22 cellular contexts compared by ENCODE assay signal in the genomic region with DNA sequence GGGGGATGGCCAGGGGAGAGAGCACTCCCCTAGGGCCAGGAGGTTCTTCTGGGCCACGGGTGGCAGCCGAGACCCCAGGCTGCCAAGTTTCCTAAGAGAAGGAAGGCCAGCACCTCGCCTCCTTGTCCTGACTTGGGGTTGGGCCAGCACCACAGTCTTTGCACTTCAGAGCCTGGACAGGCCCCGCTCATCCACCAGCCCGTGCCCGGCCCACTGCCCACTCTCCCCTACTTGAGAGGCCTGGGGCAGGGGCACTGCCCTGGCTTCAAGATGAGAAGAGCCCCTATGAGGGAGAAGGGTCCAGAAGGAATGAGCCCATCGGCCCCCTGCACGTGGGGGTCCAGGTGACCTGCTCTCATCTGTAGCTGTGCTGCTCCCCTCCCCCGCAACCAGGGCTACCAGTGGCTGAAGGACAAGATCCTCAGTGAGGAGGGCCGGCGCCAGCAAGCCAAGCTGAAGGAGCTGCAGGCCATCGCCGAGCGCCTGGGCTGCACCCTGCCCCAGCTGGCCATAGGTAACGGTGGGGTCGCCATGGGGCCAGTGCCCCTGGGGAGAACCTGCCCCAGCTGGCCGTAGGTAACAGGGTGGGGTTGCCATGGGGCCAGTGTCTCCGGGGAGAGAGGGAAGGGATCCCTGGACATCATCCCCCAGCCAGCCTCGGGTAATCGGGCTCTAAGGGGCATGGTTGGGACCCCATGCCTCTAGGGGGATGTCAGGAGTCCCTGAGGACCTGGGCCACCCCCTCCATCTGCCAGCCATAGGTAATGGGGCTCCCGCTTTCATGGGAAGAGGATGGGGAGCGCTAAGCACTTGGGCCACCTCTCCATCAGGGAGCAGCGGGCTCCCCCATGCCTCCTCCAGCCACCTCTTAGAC. TPM values are rescaled to one million over a fixed set of nuclear protein-coding genes. Genes with fewer than 3 reads are reported as not detected.
A peak's percentile ranks its signal among the peaks of the same experiment; 100 is the strongest.
DNase-seq lines count a peak whose midpoint lies in the region; ATAC-seq and TF ChIP-seq lines count a peak whose summit lies in the region.
"Had no signal": no experiment of that assay in that cellular context is flagged by ENCODE, and none has a peak within 500 bp of the region (broad histone marks: within the 10 kb centered on the region; RNA-seq: fewer than 3 reads in every experiment).

No MANE protein-coding gene starts in this region.

- dilution Hi-C loops in mammary epithelial cell (cut with HindIII; ENCODE audit: low sequenced_read_pairs), result no loop called here

- H3K9me3 ChIP-seq in neuronal stem cell (replicated peaks in 1 of 2; ENCODE audit: control insufficient read depth in 2 of 2, insufficient read depth in 1 of 2, low read depth in 1 of 2, low read length in 2 of 2) (no peaks in the 10 kb centered on the region), mammary epithelial cell (replicated peaks; ENCODE audit: insufficient read depth, low read length) (no peaks in the 10 kb centered on the region)
- H3K9me3 ChIP-seq: A549 had no signal

- H3K18ac ChIP-seq in neuronal stem cell (ENCODE audit: low read length), result peak overlapping the region; percentile 64

- H3K36me3 Mint-ChIP-seq in chondrocyte (ENCODE audit: low read depth), result peaks cover 2% of the 10 kb centered on the region

- no peaks in the 10 kb centered on the region for H4K20me1 ChIP-seq in mammary epithelial cell (ENCODE audit: insufficient read depth, low read length)

- H3K4me1 ChIP-seq in neuronal stem cell (ENCODE audit: control insufficient read depth in 2 of 2, insufficient read depth in 1 of 2, low read depth in 1 of 2, low read length in 2 of 2) (peaks cover 0 to 15% of the 10 kb centered on the region in 2 donors), mammary epithelial cell (ENCODE audit: insufficient read depth, low read length) (no peaks in the 10 kb centered on the region)
- H3K4me1 ChIP-seq: A549 had no signal

- no peak overlapping the region for H3K4ac ChIP-seq in neuronal stem cell (ENCODE audit: low read length)

- peak overlapping the region; percentile 41 for H2BK12ac ChIP-seq in neuronal stem cell (ENCODE audit: low read length)

- peaks cover 1% of the 10 kb centered on the region for H3K79me1 ChIP-seq in neuronal stem cell (ENCODE audit: low read depth, low read length)

- TF ChIP-seq CTCF in chondrocyte (IDR thresholded peaks at IDR 0.05) (no peak), mammary epithelial cell (conservative IDR thresholded peaks at IDR 0.05 in 1 of 2, IDR thresholded peaks at IDR 0.05 in 1 of 2; ENCODE audit: extremely low read depth in 1 of 2, insufficient read depth in 1 of 2, low read depth in 1 of 2, low read length in 2 of 2) (no peak)

- H3K36me3 ChIP-seq in neuronal stem cell (replicated peaks in 1 of 2; ENCODE audit: control insufficient read depth in 2 of 2, insufficient read depth in 2 of 2, low read length in 2 of 2) (no peaks in the 10 kb centered on the region), mammary epithelial cell (ENCODE audit: insufficient read depth, low read length) (no peaks in the 10 kb centered on the region)

- no peak overlapping the region for H3K14ac ChIP-seq in neuronal stem cell (ENCODE audit: low read length)

- ATAC-seq in Right ventricle myocardium superior (ENCODE audit: poor library complexity) (no peak), left cardiac atrium (no peak), GM21423 (IDR thresholded peaks at IDR 0.05; ENCODE audit: unreplicated experiment) (no peak)
- ATAC-seq: A549, SK-N-SH treated with all-trans-retinoic acid at 6 μM for 48 hours had no signal

- H3K4me3 ChIP-seq in neuronal stem cell (ENCODE audit: low read length in 2 of 2) (no peak overlapping the region), mammary epithelial cell (replicated peaks in 1 of 3; ENCODE audit: insufficient read depth in 1 of 3, low read depth in 2 of 3, low read length in 3 of 3) (no peak overlapping the region)
- H3K4me3 ChIP-seq: A549, PC-9 had no signal

- WGBS in neuronal stem cell (ENCODE audit: extremely low coverage in 2 of 2, insufficient read length in 2 of 2, insufficient replicate concordance in 1 of 2), 2 donors, result no CpG with 5 or more reads among the region's 23 CpGs
- WGBS in mammary epithelial cell (ENCODE audit: low coverage, missing lambda C conversion rate), result 77% methylated on average over 18 of the region's 23 CpGs

- no peaks in the 10 kb centered on the region for H3K79me2 ChIP-seq in mammary epithelial cell (ENCODE audit: insufficient read depth, low read length)

- no TSS peak for BruUV-seq in mammary epithelial cell (replicated peaks; lab: Mats Ljungman, UMichigan)

- intact Hi-C loops in Right ventricle myocardium superior (cut with DNase I) (no loop called here), left cardiac atrium (cut with DNase I) (no loop called here), mammary epithelial cell (cut with micrococcal nuclease) (no loop called here)

- in situ Hi-C loops in mammary epithelial cell (cut with MboI; ENCODE audit: low sequenced_read_pairs in 2 of 2), result no loop called here

- H3K4me1 Mint-ChIP-seq in chondrocyte (ENCODE audit: low read depth), result no peaks in the 10 kb centered on the region
- H3K4me1 Mint-ChIP-seq: B cell had no signal

- H3K27me3 ChIP-seq in neuronal stem cell (ENCODE audit: control insufficient read depth in 3 of 3, insufficient read depth in 3 of 3, low read depth in 1 of 3, low read length in 3 of 3), result peaks cover 0 to 46% (median 0%) of the 10 kb centered on the region in 3 experiments
- H3K27me3 ChIP-seq in mammary epithelial cell (ENCODE audit: insufficient read depth, low read length), result no peaks in the 10 kb centered on the region

- H3K23ac ChIP-seq in neuronal stem cell (ENCODE audit: low read depth, low read length, poor library complexity), result peak overlapping the region; percentile 65

- no peak overlapping the region for H4K91ac ChIP-seq in neuronal stem cell (ENCODE audit: low read depth, low read length, poor library complexity)

- no peaks in the 10 kb centered on the region for H3K9me3 Mint-ChIP-seq in chondrocyte (ENCODE audit: low read depth)
- H3K9me3 Mint-ChIP-seq: H9, HFFc6 had no signal

- no peak overlapping the region for H2AFZ ChIP-seq in neuronal stem cell (ENCODE audit: low read length)
- no peak overlapping the region for H2AFZ ChIP-seq in mammary epithelial cell (ENCODE audit: low read depth, low read length)
- H2AFZ ChIP-seq: PC-9 had no signal

- H3K4me3 Mint-ChIP-seq in chondrocyte (ENCODE audit: unreplicated experiment), result no peak overlapping the region
- H3K4me3 Mint-ChIP-seq: B cell, H9 had no signal

- peak overlapping the region; percentile 41 for H2BK120ac ChIP-seq in neuronal stem cell (ENCODE audit: low read depth, low read length)

- CTCF ChIA-PET in mammary epithelial cell (lab: Charles Lee; ENCODE audit: low non-redundant PET), result no interaction called here

- H2BK5ac ChIP-seq in neuronal stem cell (ENCODE audit: low read length), result peak overlapping the region; percentile 39

- no peak overlapping the region for H4K8ac ChIP-seq in neuronal stem cell (ENCODE audit: low read depth, low read length)

- no peak overlapping the region for H3K27ac Mint-ChIP-seq in chondrocyte (ENCODE audit: unreplicated experiment)
- H3K27ac Mint-ChIP-seq: B cell, HFFc6 had no signal

- DNase-seq in Right ventricle myocardium superior (peak; percentile 37), left cardiac atrium (no peak), chondrocyte (ENCODE audit: low spot score) (peak; percentile 89), neuronal stem cell (ENCODE audit: low spot score) (no peak), substantia nigra (lab: John Stamatoyannopoulos, UW) (no peak), mammary epithelial cell (no peak)
- DNase-seq: DMS53, GDM1, H9, HFFc6, Kasumi-1, NCI-H1417, NCI-H187 treated with DMSO at 0.1 percent for 48 hours, NCI-H2227 treated with DMSO at 0.1 percent for 48 hours, NCI-H510A treated with DMSO at 0.1 percent for 48 hours, NCI-H748 treated with DMSO at 0.1 percent for 48 hours, PC-9, RPMI8226 had no signal

- peak overlapping the region; percentile 36 for H2AK5ac ChIP-seq in neuronal stem cell (ENCODE audit: low read depth, low read length)

- no peak overlapping the region for H3K9ac ChIP-seq in neuronal stem cell (ENCODE audit: low read depth, low read length, poor library complexity)
- H3K9ac ChIP-seq in mammary epithelial cell (ENCODE audit: insufficient read depth, low read length), result no peak overlapping the region

- no peak overlapping the region for H3K4me2 ChIP-seq in neuronal stem cell (ENCODE audit: insufficient read depth, low read length, poor library complexity, severe bottlenecking)
- H3K4me2 ChIP-seq in mammary epithelial cell (ENCODE audit: insufficient read depth, low read depth, low read length), result no peak overlapping the region
- H3K4me2 ChIP-seq: A549, PC-9 had no signal

- peaks cover 8% of the 10 kb centered on the region for H3K27me3 Mint-ChIP-seq in chondrocyte (ENCODE audit: low read depth)
- H3K27me3 Mint-ChIP-seq: B cell had no signal

- peak overlapping the region; percentile 64 for H2BK15ac ChIP-seq in neuronal stem cell (ENCODE audit: low read length)

- no peak overlapping the region for H3K27ac ChIP-seq in neuronal stem cell (replicated peaks; ENCODE audit: low read length)
- H3K27ac ChIP-seq in substantia nigra (ENCODE audit: low read depth, low read length, poor library complexity, severe bottlenecking), result no peak overlapping the region
- no peak overlapping the region for H3K27ac ChIP-seq in mammary epithelial cell (ENCODE audit: insufficient read depth, low read depth, low read length)
- H3K27ac ChIP-seq: A549, PC-9 had no signal

RNA-seq across cellular contexts. Expression of gene KCNAB2, which starts 50.8 kb away (rescaled TPM):
- 21.2 TPM for total RNA-seq in Right ventricle myocardium superior
- total RNA-seq in left cardiac atrium, result 10 to 100 TPM; 13.2 to 14.7 TPM
- total RNA-seq in chondrocyte, result 4.2 to 7.3 TPM (median 5.2 TPM) in 3 replicates
- 5.4 TPM for polyA plus RNA-seq in neuronal stem cell (2013, experiment 1 of 2)
- polyA plus RNA-seq in neuronal stem cell (2013, experiment 2 of 2), result 6.0 TPM
- 1 to 10 TPM; 4.8 to 7.4 TPM for total RNA-seq in mammary epithelial cell
- polyA plus RNA-seq in mammary epithelial cell, result 4.8 TPM
- polyA minus RNA-seq in mammary epithelial cell, result 14.3 TPM

Comparison
In these comparisons a context has a peak if more than half of its experiments do, and no peak if none do; other contexts are left out.
1. DNase-seq: peak in Right ventricle myocardium superior (single experiment) and chondrocyte (single experiment); none in left cardiac atrium (single experiment), neuronal stem cell (single experiment), substantia nigra (0 of 49) and mammary epithelial cell (single experiment).